ENCODE assay signal across 27 cellular contexts in the genomic region with DNA sequence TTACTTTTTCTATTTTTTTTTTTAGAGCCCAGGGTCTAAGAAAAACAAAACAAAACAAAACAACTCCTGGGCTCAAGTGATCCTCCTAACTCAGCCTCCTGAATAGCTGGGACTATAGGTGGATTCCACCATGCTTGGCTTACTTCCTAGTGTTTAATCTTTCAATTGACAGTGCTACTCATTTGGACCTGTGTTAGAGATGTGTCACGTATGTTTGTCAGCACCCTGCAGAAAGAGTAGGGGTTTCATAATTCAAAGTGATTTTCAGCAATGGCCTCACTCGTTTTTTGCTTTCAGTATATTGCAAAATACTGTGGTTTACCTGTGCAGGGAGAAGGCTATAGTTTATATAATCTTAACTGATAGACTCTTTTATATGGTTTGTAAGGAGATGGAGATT.
"Had no signal": no experiment of that assay in that cellular context is flagged by ENCODE, and none has a peak within 500 bp of the region (broad histone marks: within the 10 kb centered on the region; RNA-seq: fewer than 3 reads in every experiment).

No MANE protein-coding gene starts in this region.

- H3K4me3 Mint-ChIP-seq: activated CD4-positive, alpha-beta T cell treated with anti-CD3 and anti-CD28 coated beads, Interleukin-2, amount 10 ng/mL, durations not matched to agents 7 days and 5 days; activated naive CD8-positive, alpha-beta T cell treated with anti-CD3 and anti-CD28 coated beads for 36 hours; activated T-cell treated with anti-CD3 and anti-CD28 coated beads, Interleukin-2, amount 50 U/mL, for 4 hours had no signal

- DNase-seq: activated CD4-positive, alpha-beta T cell treated with anti-CD3 and anti-CD28 coated beads, Interleukin-2, amount 10 ng/mL, durations not matched to agents 7 days and 5 days; activated CD4-positive, alpha-beta T cell treated with anti-CD3 and anti-CD28 coated beads, Interleukin-2, amount 50 U/mL, for 48 hours; activated CD4-positive, CD25-positive, alpha-beta regulatory T cell; activated CD8-positive, alpha-beta memory T cell treated with anti-CD3 and anti-CD28 coated beads for 24 hours; activated effector memory CD4-positive, alpha-beta T cell treated with anti-CD3 and anti-CD28 coated beads, Interleukin-2, amount 50 U/mL, for 16 hours; activated naive CD4-positive, alpha-beta T cell; activated naive CD4-positive, alpha-beta T cell treated with anti-CD3 and anti-CD28 coated beads, Interleukin-2, amount 50 U/mL, for 16 hours; activated naive CD8-positive, alpha-beta T cell treated with anti-CD3 and anti-CD28 coated beads for 36 hours; activated T-cell treated with anti-CD3 and anti-CD28 coated beads, Interleukin-2, amount 50 U/mL, for 4 hours; amniotic stem cell; aorta; brain microvascular endothelial cell; MV-4-11; NCI-H1092; NCI-H1436 treated with DMSO at 0.1 percent for 48 hours; NCI-H1694 treated with DMSO at 0.1 percent for 48 hours; NCI-H2029; NCI-H510A; NCI-H526; NCI-H748 treated with DMSO at 0.1 percent for 48 hours; PC-9; SIG-M5; T-helper 1 cell; T-helper 9 cell; WERI-Rb-1 had no signal

- H3K27ac Mint-ChIP-seq: activated CD4-positive, alpha-beta T cell treated with anti-CD3 and anti-CD28 coated beads, Interleukin-2, amount 10 ng/mL, durations not matched to agents 7 days and 5 days; activated naive CD8-positive, alpha-beta T cell treated with anti-CD3 and anti-CD28 coated beads for 36 hours had no signal

- H3K9me3 Mint-ChIP-seq: activated T-cell treated with anti-CD3 and anti-CD28 coated beads, Interleukin-2, amount 50 U/mL, for 4 hours had no signal

- ATAC-seq: activated T-cell treated with anti-CD3 and anti-CD28 coated beads, Interleukin-2, amount 50 U/mL, for 4 hours; Right ventricle myocardium inferior; SK-N-SH treated with all-trans-retinoic acid at 6 μM for 48 hours had no signal

- H3K27me3 Mint-ChIP-seq: activated CD4-positive, alpha-beta T cell treated with anti-CD3 and anti-CD28 coated beads, Interleukin-2, amount 10 ng/mL, durations not matched to agents 7 days and 5 days; activated naive CD8-positive, alpha-beta T cell treated with anti-CD3 and anti-CD28 coated beads for 36 hours had no signal
